In genomic region chr1:201528631-201529260, GRCh38 we compare ENCODE assay signal across 19 cellular contexts. TPM values are rescaled to one million over a fixed set of nuclear protein-coding genes. Genes with fewer than 3 reads are reported as not detected.
DNase-seq lines count a peak whose midpoint lies in the region; ATAC-seq and TF ChIP-seq lines count a peak whose summit lies in the region.
"Had no signal": no experiment of that assay in that cellular context is flagged by ENCODE, and none has a peak within 500 bp of the region (broad histone marks: within the 10 kb centered on the region; RNA-seq: fewer than 3 reads in every experiment).

No MANE protein-coding gene starts in this region.

- H3K4me3 ChIP-seq in HEK293 (ENCODE audit: low read depth, low read length) = no peak overlapping the region
- H3K4me3 ChIP-seq in fibroblast of mammary gland (ENCODE audit: control insufficient read depth, low read depth, low read length) = no peak overlapping the region
- H3K4me3 ChIP-seq in osteoblast (ENCODE audit: insufficient read depth, low read length) = no peak overlapping the region
- H3K4me3 ChIP-seq: GM23338, ovary, stomach, upper lobe of left lung had no signal

- POLR2A ChIA-PET in HEK293 (lab: Yijun Ruan, JAX) = no interaction called here

- CTCF ChIA-PET in HEK293 (lab: Yijun Ruan, JAX) = interaction anchor here (0.6 to 7.2 kb wide), 11 partner anchors 11 to 221 kb away, joined by 3 to 48 read pairs (median 5); no protein-coding TSS in a partner anchor

- H4K20me1 ChIP-seq in osteoblast (ENCODE audit: insufficient read depth, low read length) = no peaks in the 10 kb centered on the region

- H3K27ac ChIP-seq in HEK293 (ENCODE audit: extremely low read depth, low read depth, low read length) (no peak overlapping the region), osteoblast (ENCODE audit: low read depth, low read length) (peak overlapping the region; percentile 19)
- H3K27ac ChIP-seq: ovary, stomach, upper lobe of left lung had no signal

- TF ChIP-seq CTCF in HEK293 (tag by site-specific recombination; IDR thresholded peaks at IDR 0.05) (no peak), fibroblast of mammary gland (conservative IDR thresholded peaks at IDR 0.05; ENCODE audit: control insufficient read depth, insufficient read depth, low read depth, low read length) (no peak), osteoblast (IDR thresholded peaks at IDR 0.05; ENCODE audit: extremely low read depth, low read depth, low read length) (no peak)

- H3K36me3 ChIP-seq in HEK293 (ENCODE audit: control insufficient read depth in 2 of 2, insufficient read depth in 1 of 2, low read length in 2 of 2) = no peaks in the 10 kb centered on the region
- no peaks in the 10 kb centered on the region for H3K36me3 ChIP-seq in osteoblast (ENCODE audit: insufficient read depth, low read length)
- H3K36me3 ChIP-seq: ovary, stomach, upper lobe of left lung had no signal

- H3K4me2 ChIP-seq in osteoblast (ENCODE audit: insufficient read depth, low read length) = no peak overlapping the region
- H3K4me2 ChIP-seq: GM23338 had no signal

- no peaks in the 10 kb centered on the region for H3K9me3 ChIP-seq in HEK293 (ENCODE audit: control insufficient read depth, insufficient read depth, low read depth, low read length)
- no peaks in the 10 kb centered on the region for H3K9me3 ChIP-seq in osteoblast (ENCODE audit: low read depth, low read length)
- H3K9me3 ChIP-seq: ovary, stomach, upper lobe of left lung had no signal

- peaks cover 6% of the 10 kb centered on the region for H3K79me2 ChIP-seq in osteoblast (ENCODE audit: insufficient read depth, low read length)

- H3K27me3 ChIP-seq in osteoblast (ENCODE audit: insufficient read depth, low read length) = no peaks in the 10 kb centered on the region
- H3K27me3 ChIP-seq: ovary, stomach, upper lobe of left lung had no signal

- DNase-seq in fibroblast of mammary gland (ENCODE audit: low read depth) (peak; percentile 70), osteoblast (ENCODE audit: insufficient read length, low spot score, missing footprints) (no peak), NCI-H187 (lab: John Stamatoyannopoulos, UW) (no peak), pons (ENCODE audit: low spot score) (no peak), cerebellar nuclear complex (lab: John Stamatoyannopoulos, UW) (no peak)
- DNase-seq: activated B cell treated with CpG ODN at 0.5 μM for 24 hours; activated CD8-positive, alpha-beta T cell treated with anti-CD3 and anti-CD28 coated beads for 36 hours; activated naive CD4-positive, alpha-beta T cell; activated T-cell treated with anti-CD3 and anti-CD28 coated beads, Interleukin-2, amount 50 U/mL, for 1 hour; COR-L47; NCI-H226; ovary; stomach; upper lobe of left lung had no signal

- H3K4me1 ChIP-seq in HEK293 (ENCODE audit: control insufficient read depth, insufficient read depth, low read length) = no peaks in the 10 kb centered on the region
- peaks cover 18% of the 10 kb centered on the region for H3K4me1 ChIP-seq in osteoblast (ENCODE audit: insufficient read depth, low read length)

- ATAC-seq in SK-N-SH treated with all-trans-retinoic acid at 6 μM for 48 hours = peak; percentile 25; the same call in 2 of the 3 replicates
- no peak for ATAC-seq in HG02798 (IDR thresholded peaks at IDR 0.05; ENCODE audit: poor library complexity, unreplicated experiment)
- ATAC-seq: activated CD8-positive, alpha-beta T cell treated with anti-CD3 and anti-CD28 coated beads for 36 hours; GM23338; sciatic nerve had no signal

- no peak overlapping the region for H2AFZ ChIP-seq in osteoblast (ENCODE audit: low read length)
- H2AFZ ChIP-seq: GM23338 had no signal

TF ChIP-seq in HEK293, 187 proteins besides CTCF, POLR2A, EP300 and RAD21:
- TF ChIP-seq ZNF707 (tag by site-specific recombination; IDR thresholded peaks at IDR 0.05) (no peak), ZNF843 (tag by site-specific recombination; IDR thresholded peaks at IDR 0.05) (no peak), PRDM1 (tag by site-specific recombination; IDR thresholded peaks at IDR 0.05) (0 out of 2 replicates have a peak, but pooled peaks have one; percentile 9), ZNF366 (tag by site-specific recombination; conservative IDR thresholded peaks at IDR 0.05) (0 out of 2 replicates have a peak, but pooled peaks have one; percentile 15), BCL11B (tag by site-specific recombination; IDR thresholded peaks at IDR 0.05; ENCODE audit: low read depth) (no peak), ZNF10 (tag by site-specific recombination; IDR thresholded peaks at IDR 0.05) (peak; percentile 96), ZFP69B (tag by site-specific recombination; IDR thresholded peaks at IDR 0.05) (no peak), ZNF623 (tag by site-specific recombination; IDR thresholded peaks at IDR 0.05) (no peak), ZNF398 (tag by site-specific recombination; IDR thresholded peaks at IDR 0.05) (peak; percentile 89), ZNF596 (tag by site-specific recombination; IDR thresholded peaks at IDR 0.05) (0 out of 2 replicates have a peak, but pooled peaks have one; percentile 36), ZNF785 (tag by site-specific recombination; IDR thresholded peaks at IDR 0.05) (no peak), ZNF239 (tag by site-specific recombination; IDR thresholded peaks at IDR 0.05) (no peak)
TF ChIP-seq in HEK293: peak in this region for 5.

TF ChIP-seq in SK-N-SH treated with all-trans-retinoic acid at 6 μM for 48 hours, 23 proteins besides CTCF, POLR2A, EP300 and RAD21:
- TF ChIP-seq CREB5 (CRISPR knock-in tag; IDR thresholded peaks at IDR 0.05; ENCODE audit: low read depth) (no peak), ZNF565 (CRISPR knock-in tag; conservative IDR thresholded peaks at IDR 0.05; ENCODE audit: low read depth) (no peak)

RNA-seq across cellular contexts. Expression of gene NAV1, which starts 10.2 kb away (rescaled TPM):
- total RNA-seq in osteoblast = 47.0 and 47.1 TPM in 2 replicates

RNA-seq across cellular contexts. Expression of gene CSRP1, which starts 21.8 kb away (rescaled TPM):
- total RNA-seq in osteoblast = 389 and 480 TPM in 2 replicates

RNA-seq across cellular contexts. Expression of gene PHLDA3, which starts 59.8 kb away (rescaled TPM):
- total RNA-seq in osteoblast = 116 and 134 TPM in 2 replicates
